Comparison of ENCODE assay signal across 26 cellular contexts in genomic region chr3:156603379-156604017, GRCh38. TPM values are rescaled to one million over a fixed set of nuclear protein-coding genes. Genes with fewer than 3 reads are reported as not detected.
A peak's percentile ranks its signal among the peaks of the same experiment; 100 is the strongest.
DNase-seq lines count a peak whose midpoint lies in the region; ATAC-seq, FAIRE-seq and TF ChIP-seq lines count a peak whose summit lies in the region.
"Had no signal": no experiment of that assay in that cellular context is flagged by ENCODE, and none has a peak within 500 bp of the region (broad histone marks: within the 10 kb centered on the region; RNA-seq: fewer than 3 reads in every experiment).

No MANE protein-coding gene starts in this region.

- ATAC-seq in left cardiac atrium (no peak), K562 (no peak)

- peaks cover 5% of the 10 kb centered on the region for H3F3A ChIP-seq in smooth muscle cell (ENCODE audit: low read depth)

- no peak overlapping the region for H2BK5ac ChIP-seq in mesenchymal stem cell (ENCODE audit: low read depth, low read length, poor library complexity, severe bottlenecking)

- peak overlapping the region; percentile 33 to 47 for H2BK12ac ChIP-seq in mesenchymal stem cell (ENCODE audit: low read length in 2 of 2)

- H3K9me3 ChIP-seq in left ventricle myocardium inferior (replicated peaks) = no peaks in the 10 kb centered on the region
- H3K9me3 ChIP-seq in K562 (replicated peaks; ENCODE audit: control insufficient read depth, insufficient read depth, low read depth, low read length) = no peaks in the 10 kb centered on the region
- no peaks in the 10 kb centered on the region for H3K9me3 ChIP-seq in mesenchymal stem cell (ENCODE audit: control insufficient read depth, low read length)
- no peaks in the 10 kb centered on the region for H3K9me3 ChIP-seq in smooth muscle cell (replicated peaks; ENCODE audit: low read depth)
- H3K9me3 ChIP-seq in thyroid gland = no peaks in the 10 kb centered on the region
- H3K9me3 ChIP-seq: BLaER1 treated with 17β-estradiol and CSF1 and Interleukin-3, amounts not matched to agents 10 nM and 100 nM had no signal

- H4K8ac ChIP-seq in mesenchymal stem cell (ENCODE audit: low read length) = no peak overlapping the region

- no peak overlapping the region for H3K18ac ChIP-seq in mesenchymal stem cell (ENCODE audit: low read depth in 1 of 2, low read length in 2 of 2)

- intact Hi-C loops in left ventricle myocardium inferior (cut with micrococcal nuclease) (no loop called here), left cardiac atrium (cut with DNase I) (no loop called here), K562 (cut with micrococcal nuclease) (loop anchor here (2.0 kb wide), 1 partner anchor 49 kb away; the partner anchor contains the start of gene SSR3), thyroid gland (cut with DNase I) (no loop called here)

- no peak for FAIRE-seq in K562 (lab: Jason Lieb, UNC)
- FAIRE-seq: A204.1, HTR-8/SVneo had no signal

- TF ChIP-seq CTCF in left ventricle myocardium inferior (IDR thresholded peaks at IDR 0.05; ENCODE audit: borderline replicate concordance) (no peak), K562 (IDR thresholded peaks at IDR 0.05 in 2 of 3, conservative IDR thresholded peaks at IDR 0.05 in 1 of 3; ENCODE audit: insufficient read depth in 2 of 3, low read depth in 1 of 3, low read length in 3 of 3) (no peak), smooth muscle cell (IDR thresholded peaks at IDR 0.05; ENCODE audit: borderline replicate concordance, insufficient read depth, poor library complexity, severe bottlenecking) (no peak), thyroid gland (IDR thresholded peaks at IDR 0.05) (no peak)

- H3K23ac ChIP-seq in mesenchymal stem cell (ENCODE audit: low read length in 2 of 2) = no peak overlapping the region

- POLR2A ChIA-PET in K562 (lab: Yijun Ruan, JAX) = interaction anchor here (0.8 kb wide), 1 partner anchor 49 kb away, joined by 3 read pairs; no protein-coding TSS in a partner anchor

- H4K91ac ChIP-seq in mesenchymal stem cell (ENCODE audit: low read length) = no peak overlapping the region

- H3K36me3 ChIP-seq in left ventricle myocardium inferior = no peaks in the 10 kb centered on the region
- no peaks in the 10 kb centered on the region for H3K36me3 ChIP-seq in K562 (ENCODE audit: control insufficient read depth, insufficient read depth, low read length)
- no peaks in the 10 kb centered on the region for H3K36me3 ChIP-seq in mesenchymal stem cell (ENCODE audit: control insufficient read depth in 1 of 2, insufficient read depth in 2 of 2, low read depth in 1 of 2, low read length in 2 of 2)
- no peaks in the 10 kb centered on the region for H3K36me3 ChIP-seq in smooth muscle cell (ENCODE audit: low read depth)
- H3K36me3 ChIP-seq in thyroid gland = no peaks in the 10 kb centered on the region
- H3K36me3 ChIP-seq: BLaER1 treated with 17β-estradiol and CSF1 and Interleukin-3, amounts not matched to agents 10 nM and 100 nM had no signal

- H4K20me1 ChIP-seq in K562 (replicated peaks; ENCODE audit: control insufficient read depth, insufficient read depth, low read length) (no peaks in the 10 kb centered on the region), smooth muscle cell (ENCODE audit: low read depth) (no peaks in the 10 kb centered on the region)
- H4K20me1 ChIP-seq: BLaER1 treated with 17β-estradiol and CSF1 and Interleukin-3, amounts not matched to agents 10 nM and 100 nM had no signal

- peak overlapping the region; percentile 97 for H2AK5ac ChIP-seq in mesenchymal stem cell (ENCODE audit: low read length, severe bottlenecking)

- TF ChIP-seq POLR2A in K562 (conservative IDR thresholded peaks at IDR 0.05) (no peak), thyroid gland (IDR thresholded peaks at IDR 0.05) (no peak)

- peaks cover 36% of the 10 kb centered on the region for H3K4me1 ChIP-seq in left ventricle myocardium inferior
- peaks cover 26 to 58% of the 10 kb centered on the region in 2 experiments for H3K4me1 ChIP-seq in K562 (replicated peaks in 1 of 2; ENCODE audit: control insufficient read depth in 2 of 2, insufficient read depth in 2 of 2, low read length in 2 of 2)
- peaks cover 10% of the 10 kb centered on the region for H3K4me1 ChIP-seq in mesenchymal stem cell (ENCODE audit: control insufficient read depth, insufficient read depth, low read depth, low read length)
- peaks cover 19% of the 10 kb centered on the region for H3K4me1 ChIP-seq in smooth muscle cell (ENCODE audit: low read depth)
- H3K4me1 ChIP-seq in thyroid gland = peaks cover 3 to 16% of the 10 kb centered on the region in 2 donors
- H3K4me1 ChIP-seq: BLaER1 treated with 17β-estradiol and CSF1 and Interleukin-3, amounts not matched to agents 10 nM and 100 nM had no signal

- H2BK120ac ChIP-seq in mesenchymal stem cell (ENCODE audit: low read depth, low read length) = no peak overlapping the region

- TF ChIP-seq RAD21 in K562 (CRISPR knock-in tag; conservative IDR thresholded peaks at IDR 0.05 in 1 of 2, IDR thresholded peaks at IDR 0.05 in 1 of 2) = no peak

- H3K27me3 ChIP-seq in left ventricle myocardium inferior (ENCODE audit: low read depth) = no peaks in the 10 kb centered on the region
- H3K27me3 ChIP-seq in K562 (ENCODE audit: control insufficient read depth in 2 of 2, insufficient read depth in 2 of 2, low read length in 2 of 2) = no peaks in the 10 kb centered on the region
- no peaks in the 10 kb centered on the region for H3K27me3 ChIP-seq in mesenchymal stem cell (ENCODE audit: control insufficient read depth in 1 of 2, insufficient read depth in 1 of 2, low read length in 2 of 2)
- no peaks in the 10 kb centered on the region for H3K27me3 ChIP-seq in smooth muscle cell (ENCODE audit: low read depth)
- H3K27me3 ChIP-seq in thyroid gland = no peaks in the 10 kb centered on the region
- H3K27me3 ChIP-seq: BLaER1 treated with 17β-estradiol and CSF1 and Interleukin-3, amounts not matched to agents 10 nM and 100 nM had no signal

- 77% methylated on average over 2 of the region's 2 CpGs for WGBS in K562 (ENCODE audit: insufficient coverage, low coverage, missing lambda C conversion rate)
- WGBS in mesenchymal stem cell = 92% methylated on average over 2 of the region's 2 CpGs
- 93% methylated on average over 2 of the region's 2 CpGs for WGBS in smooth muscle cell (ENCODE audit: low lambda C conversion rate)
- WGBS in thyroid gland, 2 donors = 84 to 97% methylated on average over 2 of the region's 2 CpGs

- H3K4me3 ChIP-seq in left ventricle myocardium inferior (no peak overlapping the region), K562 (no peak overlapping the region), mesenchymal stem cell (ENCODE audit: insufficient read depth in 1 of 2, low read depth in 1 of 2, low read length in 2 of 2) (no peak overlapping the region), smooth muscle cell (no peak overlapping the region), thyroid gland (replicated peaks in 1 of 3) (no peak overlapping the region)
- H3K4me3 ChIP-seq: BLaER1 treated with 17β-estradiol and CSF1 and Interleukin-3, amounts not matched to agents 10 nM and 100 nM had no signal

- no peak overlapping the region for H3K4ac ChIP-seq in mesenchymal stem cell (ENCODE audit: low read depth in 1 of 2, low read length in 2 of 2)

- no peak overlapping the region for H2BK15ac ChIP-seq in mesenchymal stem cell (ENCODE audit: low read depth, poor library complexity, severe bottlenecking)

- peaks cover 1% of the 10 kb centered on the region for H3K79me1 ChIP-seq in mesenchymal stem cell (replicated peaks; ENCODE audit: low read length, poor library complexity, severe bottlenecking)

- no peak overlapping the region for H3K14ac ChIP-seq in mesenchymal stem cell (ENCODE audit: low read length in 2 of 2)

- no peak overlapping the region for H3K9ac ChIP-seq in K562 (ENCODE audit: insufficient read depth in 1 of 2, low read depth in 2 of 2, low read length in 2 of 2)
- H3K9ac ChIP-seq in mesenchymal stem cell (ENCODE audit: low read length) = no peak overlapping the region
- no peak overlapping the region for H3K9ac ChIP-seq in smooth muscle cell (ENCODE audit: low read depth)
- H3K9ac ChIP-seq: BLaER1 treated with 17β-estradiol and CSF1 and Interleukin-3, amounts not matched to agents 10 nM and 100 nM had no signal

- BruUV-seq in K562 (replicated peaks; lab: Mats Ljungman, UMichigan) = no TSS peak

- H3K9me1 ChIP-seq in K562 (ENCODE audit: control insufficient read depth, insufficient read depth, low read length) = no peaks in the 10 kb centered on the region

- H3K27ac ChIP-seq in left ventricle myocardium inferior (replicated peaks) = peak overlapping the region; percentile 53
- H3K27ac ChIP-seq in K562 (ENCODE audit: extremely low read depth, low read depth, low read length) = peak overlapping the region; percentile 96; the same call in 2 of the 3 replicates
- peak overlapping the region; percentile 50 for H3K27ac ChIP-seq in mesenchymal stem cell (ENCODE audit: low read length, poor library complexity, severe bottlenecking)
- H3K27ac ChIP-seq in smooth muscle cell (ENCODE audit: low read depth) = peak overlapping the region; percentile 44
- no peak overlapping the region for H3K27ac ChIP-seq in thyroid gland
- H3K27ac ChIP-seq: BLaER1 treated with 17β-estradiol and CSF1 and Interleukin-3, amounts not matched to agents 10 nM and 100 nM had no signal

- H3K79me2 ChIP-seq in K562 (ENCODE audit: control insufficient read depth, insufficient read depth, low read length) (no peaks in the 10 kb centered on the region), smooth muscle cell (ENCODE audit: low read depth) (no peaks in the 10 kb centered on the region)

- TF ChIP-seq EP300 in K562 (IDR thresholded peaks at IDR 0.05; ENCODE audit: low read length) = no peak

- H2AFZ ChIP-seq in K562 (ENCODE audit: low read depth, low read length) (peak overlapping the region; percentile 94), mesenchymal stem cell (ENCODE audit: low read depth, low read length) (no peak overlapping the region), smooth muscle cell (ENCODE audit: low read depth) (no peak overlapping the region)

- DNase-seq in left ventricle myocardium inferior = no peak
- DNase-seq in left cardiac atrium = no peak
- peak in 1 of 4 experiments; percentile 2 for DNase-seq in K562 (ENCODE audit: extremely low read depth in 1 of 4, low spot score in 3 of 4)
- DNase-seq in mesenchymal stem cell = no peak
- DNase-seq in smooth muscle cell (lab: John Stamatoyannopoulos, UW; ENCODE audit: unreplicated experiment) = no peak
- no peak for DNase-seq in thyroid gland
- DNase-seq in HCEC 1CT = no peak
- DNase-seq in COLO829 (ENCODE audit: low spot score) = no peak
- DNase-seq: AML-193; CD4-positive, alpha-beta T cell; COR-L47; DMS53; KBM-7; NCI-H1105 treated with DMSO at 0.1 percent for 48 hours; NCI-H146; NCI-H1930; NCI-H446; NCI-H526; NCI-H82; NK-92 treated with Interleukin-12 subunit alpha and Interleukin-12 subunit beta, amount 100 ng/mL, for 24 hours; RPMI8226; SHP77 treated with DMSO at 0.1 percent for 48 hours; SW 1271 had no signal

- H3K4me2 ChIP-seq in K562 (ENCODE audit: insufficient read depth, low read length) (peak overlapping the region; percentile 92; the same call in 1 of the 2 replicates), mesenchymal stem cell (ENCODE audit: low read length, poor library complexity, severe bottlenecking) (no peak overlapping the region), smooth muscle cell (no peak overlapping the region)
- H3K4me2 ChIP-seq: BLaER1 treated with 17β-estradiol and CSF1 and Interleukin-3, amounts not matched to agents 10 nM and 100 nM had no signal

- CTCF ChIA-PET in K562 (lab: Yijun Ruan, JAX; ENCODE audit: low intra/inter-chr PET ratio) = no interaction called here

- in situ Hi-C loops in K562 (cut with MboI) = no loop called here

RNA-seq across cellular contexts. Expression of gene SSR3, which starts 48.6 kb away (rescaled TPM):
- 208 TPM for total RNA-seq in left ventricle myocardium inferior
- 100 to 1,000 TPM; 145 to 162 TPM for total RNA-seq in left cardiac atrium
- total RNA-seq in K562 (2011; cell fraction: chromatin; rRNA removed; ENCODE audit: low replicate concordance) = 161 and 194 TPM in 2 replicates
- 173 and 183 TPM in 2 replicates for total RNA-seq in K562 (2011; cell fraction: nucleolus; rRNA removed)
- total RNA-seq in K562 (2011; cell fraction: nucleoplasm; rRNA removed) = 226 and 257 TPM in 2 replicates
- total RNA-seq in K562 (2014; rRNA removed) = 104 and 139 TPM in 2 replicates
- 330 and 368 TPM in 2 replicates for total RNA-seq in K562 (2014; rRNA removed; fragmentation: Illumina TruSeq; extraction: Trizol)
- 206 and 248 TPM in 2 replicates for total RNA-seq in K562 (2015; rRNA removed; fragmentation: Illumina TruSeq; extraction: Trizol)
- 243 and 257 TPM in 2 replicates for total RNA-seq in K562 (2021)
- polyA plus RNA-seq in K562 (2011; rRNA removed) = 354 and 388 TPM in 2 replicates
- 155 and 228 TPM in 2 replicates for polyA plus RNA-seq in K562 (2011; cell fraction: cytosol; rRNA removed)
- polyA plus RNA-seq in K562 (2011; cell fraction: nucleus; rRNA removed) = 70.9 and 103 TPM in 2 replicates
- 284 and 396 TPM in 2 replicates for polyA plus RNA-seq in K562 (2012)
- polyA plus RNA-seq in K562 (2014; fragmentation: Illumina TruSeq; extraction: Trizol) = 246 and 307 TPM in 2 replicates
- 100 to 1,000 TPM; 423 to 464 TPM for polyA plus RNA-seq in K562 (2014; fragmentation: Nextera tagmentation; extraction: Ambion mirVana)
- polyA plus RNA-seq in K562 (2014; rRNA removed) = 154 and 214 TPM in 2 replicates
- 571 and 620 TPM in 2 replicates for polyA minus RNA-seq in K562 (2011; rRNA and poly(A)+ RNA removed)
- 141 and 146 TPM in 2 replicates for polyA minus RNA-seq in K562 (2011; cell fraction: cytosol; rRNA and poly(A)+ RNA removed)
- polyA minus RNA-seq in K562 (2011; cell fraction: nucleus; rRNA and poly(A)+ RNA removed) = 74.0 and 143 TPM in 2 replicates
- 238 TPM for polyA plus RNA-seq in mesenchymal stem cell (2013, experiment 1 of 2)
- polyA plus RNA-seq in mesenchymal stem cell (2013, experiment 2 of 2) = 261 TPM
- 325 and 386 TPM in 2 replicates for total RNA-seq in smooth muscle cell
- polyA plus RNA-seq in smooth muscle cell = 337 and 370 TPM in 2 replicates
- 100 to 1,000 TPM; 134 to 223 (median 176) TPM for total RNA-seq in thyroid gland

Comparison
In these comparisons a context has a peak if more than half of its experiments do, and no peak if none do; other contexts are left out.
1. H3K27ac ChIP-seq: peak in left ventricle myocardium inferior (single experiment), K562 (single experiment), mesenchymal stem cell (single experiment) and smooth muscle cell (single experiment); none in thyroid gland (0 of 3).